In the genomic region with DNA sequence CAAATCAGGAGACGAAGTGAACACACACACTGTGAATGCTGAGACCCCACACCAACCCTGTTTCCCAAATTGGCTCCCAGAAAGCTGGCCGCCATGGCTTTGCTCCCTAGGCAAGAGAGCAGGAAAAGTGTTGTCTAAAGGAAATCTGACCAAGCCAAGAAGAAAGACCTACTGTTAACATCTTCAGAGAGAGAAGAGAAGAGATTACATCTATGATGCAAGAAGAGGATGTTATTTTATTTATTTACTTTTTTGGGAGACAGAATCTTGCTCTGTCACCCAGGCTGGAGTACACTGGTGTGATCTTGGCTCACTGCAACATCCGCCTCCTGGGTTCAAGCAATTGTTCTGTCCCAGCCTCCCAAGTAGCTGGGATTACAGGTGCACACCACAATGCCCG, we compare ENCODE assay signal across 24 cellular contexts.
"Had no signal": no experiment of that assay in that cellular context is flagged by ENCODE, and none has a peak within 500 bp of the region (broad histone marks: within the 10 kb centered on the region; RNA-seq: fewer than 3 reads in every experiment).

No MANE protein-coding gene starts in this region.

- ATAC-seq: left lobe of liver; mucosa of descending colon; natural killer cell treated with Interleukin-12 subunit alpha and Interleukin-12 subunit beta and Interleukin-15 and Interleukin-18, amount 100 ng/mL, for 72 hours; stimulated activated naive CD8-positive, alpha-beta T cell treated with anti-CD3 and anti-CD28 coated beads, Interleukin-15, amount 100 ng/mL, for 72 hours had no signal

- H3K36me3 Mint-ChIP-seq: mesothelial cell of epicardium; naive B cell; natural killer cell treated with Interleukin-12 subunit alpha and Interleukin-12 subunit beta and Interleukin-15 and Interleukin-18, amount 100 ng/mL, for 72 hours; type B pancreatic cell had no signal

- H3K4me3 ChIP-seq: dorsolateral prefrontal cortex, lung, mucosa of descending colon, prostate gland, right atrium auricular region, skin epidermis, spleen, thyroid gland had no signal

- H3K9me3 Mint-ChIP-seq: mesothelial cell of epicardium; naive B cell; natural killer cell treated with Interleukin-12 subunit alpha and Interleukin-12 subunit beta and Interleukin-15 and Interleukin-18, amount 100 ng/mL, for 72 hours; neural crest cell; stimulated activated naive CD8-positive, alpha-beta T cell treated with anti-CD3 and anti-CD28 coated beads, Interleukin-15, amount 100 ng/mL, for 72 hours; type B pancreatic cell had no signal

- H3K4me3 Mint-ChIP-seq: mesothelial cell of epicardium; natural killer cell treated with Interleukin-12 subunit alpha and Interleukin-12 subunit beta and Interleukin-15 and Interleukin-18, amount 100 ng/mL, for 72 hours; neural crest cell; stimulated activated naive CD8-positive, alpha-beta T cell treated with anti-CD3 and anti-CD28 coated beads, Interleukin-15, amount 100 ng/mL, for 72 hours; type B pancreatic cell had no signal

- DNase-seq: dorsolateral prefrontal cortex; effector CD4-positive, alpha-beta T cell; head of caudate nucleus; mesenchymal stem cell; mucosa of descending colon; naive B cell; spleen; stimulated activated CD4-positive, alpha-beta T cell treated with anti-CD3 and anti-CD28 coated beads, Interleukin-4, amount 100 ng/mL, for 4 hours; stimulated activated naive CD4-positive, alpha-beta T cell; stimulated activated naive CD8-positive, alpha-beta T cell treated with anti-CD3 and anti-CD28 coated beads, Interleukin-15, amount 100 ng/mL, for 72 hours; thyroid gland had no signal

- H3K27me3 ChIP-seq: dorsolateral prefrontal cortex, neutrophil, right atrium auricular region, spleen, thyroid gland had no signal

- H3K27me3 Mint-ChIP-seq: naive B cell; natural killer cell treated with Interleukin-12 subunit alpha and Interleukin-12 subunit beta and Interleukin-15 and Interleukin-18, amount 100 ng/mL, for 72 hours; stimulated activated naive CD8-positive, alpha-beta T cell treated with anti-CD3 and anti-CD28 coated beads, Interleukin-15, amount 100 ng/mL, for 72 hours; type B pancreatic cell had no signal

- H3K27ac Mint-ChIP-seq: mesothelial cell of epicardium, type B pancreatic cell had no signal

- H3K36me3 ChIP-seq: neutrophil, prostate gland, right atrium auricular region, spleen, thyroid gland had no signal

- H3K4me1 ChIP-seq: parathyroid adenoma, prostate gland, right atrium auricular region, thyroid gland had no signal

- H3K27ac ChIP-seq: dorsolateral prefrontal cortex, neutrophil, parathyroid adenoma, prostate gland, right atrium auricular region, skin epidermis, spleen, thyroid gland had no signal

- FAIRE-seq: frontal cortex, keratinocyte had no signal

- H3K9me3 ChIP-seq: mucosa of descending colon, neutrophil, prostate gland, right atrium auricular region, spleen, thyroid gland had no signal

- H3K4me1 Mint-ChIP-seq: mesothelial cell of epicardium, neural crest cell had no signal

- H3K9ac ChIP-seq: parathyroid adenoma had no signal
